Comparison of ENCODE assay signal across 11 cellular contexts in genomic region chr13:59312776-59313175, GRCh38.
"Had no signal": no experiment of that assay in that cellular context is flagged by ENCODE, and none has a peak within 500 bp of the region (broad histone marks: within the 10 kb centered on the region; RNA-seq: fewer than 3 reads in every experiment).

No MANE protein-coding gene starts in this region.

- H3K9me3 ChIP-seq: HAP-1 had no signal

- H3K4me3 ChIP-seq: GM23248, GM23338, HAP-1 had no signal

- FAIRE-seq: H1, H54 had no signal

- H3K4me1 ChIP-seq: HAP-1 had no signal

- H3K27ac ChIP-seq: GM23248 had no signal

- H3K36me3 ChIP-seq: HAP-1 had no signal

- DNase-seq: GM23248, GOT3, H7, H9, HCEC 1CT, HFFc6 had no signal

- ATAC-seq: GM23338, HCT116 had no signal
